8 cellular contexts compared by ENCODE assay signal in the genomic region with DNA sequence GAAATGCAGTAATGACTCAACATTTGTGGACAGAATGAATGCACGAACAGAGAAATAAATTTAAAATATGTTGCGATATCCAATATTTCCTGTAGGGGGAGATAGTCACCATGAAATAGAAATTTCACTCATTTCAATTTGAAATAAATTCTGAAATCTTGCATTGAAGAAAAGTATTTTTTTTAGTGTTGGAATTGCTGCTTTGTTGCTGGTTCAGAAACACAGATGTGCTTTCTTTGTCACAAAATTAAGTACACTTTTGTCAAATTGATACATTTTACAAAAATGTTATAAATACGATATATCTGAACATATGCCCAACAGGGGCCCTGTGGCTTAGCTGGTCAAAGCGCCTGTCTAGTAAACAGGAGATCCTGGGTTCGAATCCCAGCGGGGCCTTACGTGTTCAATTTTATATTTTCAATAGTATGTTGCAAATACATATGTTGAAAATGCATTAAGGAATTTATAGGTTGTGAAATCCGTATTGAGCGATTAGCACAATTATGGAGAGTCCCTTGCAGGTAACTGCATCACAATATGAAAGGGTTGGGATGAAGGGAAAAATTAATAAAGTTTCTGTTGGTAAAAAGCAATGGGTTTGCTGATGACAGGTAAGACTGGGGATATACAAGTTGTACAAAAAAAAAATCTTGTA.
DNase-seq lines count a peak whose midpoint lies in the region; ATAC-seq and TF ChIP-seq lines count a peak whose summit lies in the region.

No MANE protein-coding gene starts in this region.

- no peak overlapping the region for H3K4me3 ChIP-seq in KMS-11 (IDR thresholded peaks at IDR 0.05; ENCODE audit: insufficient read depth, low read depth, low read length)
- H3K4me3 ChIP-seq in SJSA1, result no peak overlapping the region
- no peak overlapping the region for H3K4me3 ChIP-seq in naive thymus-derived CD4-positive, alpha-beta T cell (ENCODE audit: low read length)

- peak overlapping the region; percentile 39 for H2AFZ ChIP-seq in KMS-11 (ENCODE audit: low read depth)

- no peak for ATAC-seq in naive thymus-derived CD4-positive, alpha-beta T cell

- peak overlapping the region; percentile 31 for H3K27ac ChIP-seq in KMS-11
- no peak overlapping the region for H3K27ac ChIP-seq in SJSA1
- no peak overlapping the region for H3K27ac ChIP-seq in naive thymus-derived CD4-positive, alpha-beta T cell (ENCODE audit: low read depth, low read length)

- H3K27me3 ChIP-seq in KMS-11 (ENCODE audit: insufficient read depth, low read depth) (no peaks in the 10 kb centered on the region), SJSA1 (replicated peaks) (no peaks in the 10 kb centered on the region)
- no peaks in the 10 kb centered on the region for H3K27me3 ChIP-seq in naive thymus-derived CD4-positive, alpha-beta T cell (ENCODE audit: control insufficient read depth in 2 of 2, insufficient read depth in 2 of 2, low read length in 2 of 2)

- POLR2A ChIA-PET in naive thymus-derived CD4-positive, alpha-beta T cell (lab: Charles Lee), result interaction anchor here (0.6 to 23.3 kb wide), 7 partner anchors 15 to 1111 kb away, joined by 3 to 795 read pairs (median 6); a partner anchor contains a TSS

- peak overlapping the region; percentile 40 for H3K4me2 ChIP-seq in KMS-11

- H3K4me3 Mint-ChIP-seq in naive thymus-derived CD4-positive, alpha-beta T cell, result peak overlapping the region in 2 of 10 donors; percentile 1 to 4

- peak; percentile 93 for TF ChIP-seq CTCF in KMS-11 (conservative IDR thresholded peaks at IDR 0.05; ENCODE audit: low read depth, low read length)

- no peaks in the 10 kb centered on the region for H3K9me3 ChIP-seq in SJSA1 (replicated peaks)
- H3K9me3 ChIP-seq in naive thymus-derived CD4-positive, alpha-beta T cell (ENCODE audit: control insufficient read depth in 2 of 3, low read length in 3 of 3), result no peaks in the 10 kb centered on the region

- H3K36me3 ChIP-seq in KMS-11 (ENCODE audit: insufficient read depth) (no peaks in the 10 kb centered on the region), SJSA1 (no peaks in the 10 kb centered on the region)
- H3K36me3 ChIP-seq in naive thymus-derived CD4-positive, alpha-beta T cell (ENCODE audit: control insufficient read depth in 2 of 3, insufficient read depth in 3 of 3, low read length in 3 of 3), result no peaks in the 10 kb centered on the region

- H3K4me1 ChIP-seq in KMS-11 (ENCODE audit: low read depth, poor library complexity, severe bottlenecking) (peaks cover 14% of the 10 kb centered on the region), SJSA1 (replicated peaks) (0 out of 2 replicates have a peak, but pooled peaks cover 3% of the 10 kb centered on the region)
- peaks cover 0 to 6% of the 10 kb centered on the region in 2 donors for H3K4me1 ChIP-seq in naive thymus-derived CD4-positive, alpha-beta T cell (ENCODE audit: control insufficient read depth in 2 of 2, insufficient read depth in 2 of 2, low read length in 2 of 2)

- H3K79me2 ChIP-seq in KMS-11 (ENCODE audit: insufficient read depth, low read depth), result no peaks in the 10 kb centered on the region

- H3K27me3 Mint-ChIP-seq in naive thymus-derived CD4-positive, alpha-beta T cell, result peaks cover 0 to 14% (median 0%) of the 10 kb centered on the region in 5 donors

- peaks cover 11 to 22% (median 17%) of the 10 kb centered on the region in 7 donors for H3K4me1 Mint-ChIP-seq in naive thymus-derived CD4-positive, alpha-beta T cell

- CTCF ChIA-PET in naive thymus-derived CD4-positive, alpha-beta T cell (lab: Charles Lee), result interaction anchor here (0.5 to 4.1 kb wide), 7 partner anchors 18 to 735 kb away, joined by 3 to 26 read pairs (median 5); no protein-coding TSS in a partner anchor

- no peaks in the 10 kb centered on the region for H4K20me1 ChIP-seq in KMS-11 (ENCODE audit: insufficient read depth)

- DNase-seq in NOMO-1 treated with DMSO at 0.1 percent for 48 hours (lab: John Stamatoyannopoulos, UW; ENCODE audit: unreplicated experiment) (peak; percentile 60), NOMO-1 treated with dmso at 0.1 percent for 144 hours (lab: John Stamatoyannopoulos, UW; ENCODE audit: unreplicated experiment) (no peak), SJSA1 (ENCODE audit: low read depth in 1 of 2, low spot score in 2 of 2) (peak; percentile 57 to 59), dedifferentiated amniotic fluid mesenchymal stem cell (ENCODE audit: extremely low spot score) (peak; percentile 64), islet precursor cell (no peak)
- DNase-seq in naive thymus-derived CD4-positive, alpha-beta T cell, result peak in 7 of 9 donors; percentile 25 to 63 (median 55)
- DNase-seq in activated CD4-positive, CD25-positive, alpha-beta regulatory T cell (lab: John Stamatoyannopoulos, UW), result no peak

- peaks cover 0 to 3% (median 0%) of the 10 kb centered on the region in 5 donors for H3K36me3 Mint-ChIP-seq in naive thymus-derived CD4-positive, alpha-beta T cell

- peaks cover 0 to 8% (median 0%) of the 10 kb centered on the region in 11 donors for H3K9me3 Mint-ChIP-seq in naive thymus-derived CD4-positive, alpha-beta T cell

- peak overlapping the region; percentile 26; the same call in 1 of the 2 replicates for H3K9ac ChIP-seq in KMS-11

- H3K27ac Mint-ChIP-seq in naive thymus-derived CD4-positive, alpha-beta T cell, result peak overlapping the region in 6 of 9 donors; percentile 3 to 81 (median 41)

- intact Hi-C loops in naive thymus-derived CD4-positive, alpha-beta T cell (cut with micrococcal nuclease), result loop anchor here (1.0 to 10.0 kb wide), 9 partner anchors 15 to 1194 kb away; partner anchors contain the start of gene POM121L2 (in 2 of the 2)

Comparison
In these comparisons a context has a peak if more than half of its experiments do, and no peak if none do; other contexts are left out.
1. DNase-seq: peak in NOMO-1 treated with DMSO at 0.1 percent for 48 hours (single experiment), SJSA1 (2 of 2), dedifferentiated amniotic fluid mesenchymal stem cell (single experiment) and naive thymus-derived CD4-positive, alpha-beta T cell (7 of 9); none in NOMO-1 treated with dmso at 0.1 percent for 144 hours (single experiment), islet precursor cell (single experiment) and activated CD4-positive, CD25-positive, alpha-beta regulatory T cell (0 of 4).